2 cellular contexts compared by ENCODE assay signal in genomic region chr5:156815988-156816599, GRCh38.
TF ChIP-seq lines count a peak whose summit lies in the region.

No MANE protein-coding gene starts in this region.

TF ChIP-seq in GM23338, 12 proteins besides CTCF, POLR2A, EP300 and RAD21:
- TF ChIP-seq POLR2AphosphoS5 (IDR thresholded peaks at IDR 0.05; ENCODE audit: low read depth) (no peak), ZNF331 (CRISPR knock-in tag; IDR thresholded peaks at IDR 0.05; ENCODE audit: low read depth) (no peak), EZH2phosphoT487 (IDR thresholded peaks at IDR 0.05; ENCODE audit: unreplicated experiment) (no peak), STAT1 (IDR thresholded peaks at IDR 0.05; ENCODE audit: unreplicated experiment) (no peak), JUNB (IDR thresholded peaks at IDR 0.05; ENCODE audit: unreplicated experiment) (no peak), NANOG (IDR thresholded peaks at IDR 0.05; ENCODE audit: borderline replicate concordance) (no peak)
- TF ChIP-seq, protein P1, sequence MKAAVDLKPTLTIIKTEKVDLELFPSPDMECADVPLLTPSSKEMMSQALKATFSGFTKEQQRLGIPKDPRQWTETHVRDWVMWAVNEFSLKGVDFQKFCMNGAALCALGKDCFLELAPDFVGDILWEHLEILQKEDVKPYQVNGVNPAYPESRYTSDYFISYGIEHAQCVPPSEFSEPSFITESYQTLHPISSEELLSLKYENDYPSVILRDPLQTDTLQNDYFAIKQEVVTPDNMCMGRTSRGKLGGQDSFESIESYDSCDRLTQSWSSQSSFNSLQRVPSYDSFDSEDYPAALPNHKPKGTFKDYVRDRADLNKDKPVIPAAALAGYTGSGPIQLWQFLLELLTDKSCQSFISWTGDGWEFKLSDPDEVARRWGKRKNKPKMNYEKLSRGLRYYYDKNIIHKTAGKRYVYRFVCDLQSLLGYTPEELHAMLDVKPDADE (IDR thresholded peaks at IDR 0.05), result no peak
- TF ChIP-seq, protein P2, sequence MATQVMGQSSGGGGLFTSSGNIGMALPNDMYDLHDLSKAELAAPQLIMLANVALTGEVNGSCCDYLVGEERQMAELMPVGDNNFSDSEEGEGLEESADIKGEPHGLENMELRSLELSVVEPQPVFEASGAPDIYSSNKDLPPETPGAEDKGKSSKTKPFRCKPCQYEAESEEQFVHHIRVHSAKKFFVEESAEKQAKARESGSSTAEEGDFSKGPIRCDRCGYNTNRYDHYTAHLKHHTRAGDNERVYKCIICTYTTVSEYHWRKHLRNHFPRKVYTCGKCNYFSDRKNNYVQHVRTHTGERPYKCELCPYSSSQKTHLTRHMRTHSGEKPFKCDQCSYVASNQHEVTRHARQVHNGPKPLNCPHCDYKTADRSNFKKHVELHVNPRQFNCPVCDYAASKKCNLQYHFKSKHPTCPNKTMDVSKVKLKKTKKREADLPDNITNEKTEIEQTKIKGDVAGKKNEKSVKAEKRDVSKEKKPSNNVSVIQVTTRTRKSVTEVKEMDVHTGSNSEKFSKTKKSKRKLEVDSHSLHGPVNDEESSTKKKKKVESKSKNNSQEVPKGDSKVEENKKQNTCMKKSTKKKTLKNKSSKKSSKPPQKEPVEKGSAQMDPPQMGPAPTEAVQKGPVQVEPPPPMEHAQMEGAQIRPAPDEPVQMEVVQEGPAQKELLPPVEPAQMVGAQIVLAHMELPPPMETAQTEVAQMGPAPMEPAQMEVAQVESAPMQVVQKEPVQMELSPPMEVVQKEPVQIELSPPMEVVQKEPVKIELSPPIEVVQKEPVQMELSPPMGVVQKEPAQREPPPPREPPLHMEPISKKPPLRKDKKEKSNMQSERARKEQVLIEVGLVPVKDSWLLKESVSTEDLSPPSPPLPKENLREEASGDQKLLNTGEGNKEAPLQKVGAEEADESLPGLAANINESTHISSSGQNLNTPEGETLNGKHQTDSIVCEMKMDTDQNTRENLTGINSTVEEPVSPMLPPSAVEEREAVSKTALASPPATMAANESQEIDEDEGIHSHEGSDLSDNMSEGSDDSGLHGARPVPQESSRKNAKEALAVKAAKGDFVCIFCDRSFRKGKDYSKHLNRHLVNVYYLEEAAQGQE (IDR thresholded peaks at IDR 0.05; ENCODE audit: unreplicated experiment), result no peak

TF ChIP-seq in K562, 482 proteins besides CTCF, POLR2A, EP300 and RAD21 (continued from another document):
- no peak for TF ChIP-seq AFF4 (CRISPR knock-in tag; IDR thresholded peaks at IDR 0.05)
- TF ChIP-seq IFI16 (CRISPR knock-in tag; IDR thresholded peaks at IDR 0.05), result no peak
- TF ChIP-seq MITF (IDR thresholded peaks at IDR 0.05), result no peak
- no peak for TF ChIP-seq MAFK (IDR thresholded peaks at IDR 0.05; ENCODE audit: low read length)
